Comparison of ENCODE assay signal across 8 cellular contexts in the genomic region with DNA sequence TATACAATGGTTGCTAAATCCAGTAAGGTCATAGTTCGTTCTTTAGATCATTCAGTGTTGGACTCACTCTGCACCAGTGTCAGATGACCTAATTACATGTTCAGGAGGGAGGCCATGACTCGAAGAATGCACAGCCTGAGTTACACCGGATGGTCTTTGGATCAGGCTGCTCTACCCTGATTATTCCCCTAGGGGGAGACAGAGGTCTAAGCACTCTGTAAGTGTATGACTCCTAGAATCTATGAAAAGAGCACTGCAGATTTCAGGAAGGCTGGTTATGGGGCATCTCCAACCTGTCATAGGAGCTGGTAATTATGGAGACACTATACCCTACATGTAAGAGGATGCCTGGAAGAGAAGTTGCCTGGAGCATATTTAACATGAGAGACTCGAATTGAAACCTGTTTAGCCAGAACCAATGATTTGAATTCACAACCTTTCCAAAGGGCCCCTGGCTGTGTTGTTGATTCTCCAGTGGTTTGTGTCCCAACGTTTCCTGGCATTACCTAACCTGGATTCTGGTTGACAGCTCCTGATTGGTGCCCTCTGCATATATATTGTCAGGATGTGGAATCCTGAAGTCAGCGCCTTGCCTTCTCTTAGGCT. TPM values are rescaled to one million over a fixed set of nuclear protein-coding genes. Genes with fewer than 3 reads are reported as not detected.
A peak's percentile ranks its signal among the peaks of the same experiment; 100 is the strongest.
DNase-seq lines count a peak whose midpoint lies in the region; ATAC-seq and TF ChIP-seq lines count a peak whose summit lies in the region.

A gene with protein sequence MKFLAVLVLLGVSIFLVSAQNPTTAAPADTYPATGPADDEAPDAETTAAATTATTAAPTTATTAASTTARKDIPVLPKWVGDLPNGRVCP (plus strand): TSS at position 584 of the 606 bp plus-strand sequence. CDS start 67 bp downstream, outside the sequence.

- peak; percentile 99 for ATAC-seq in HG02885 (IDR thresholded peaks at IDR 0.05; ENCODE audit: poor library complexity, unreplicated experiment)

- H3K27me3 ChIP-seq in ascending aorta: no peaks in the 10 kb centered on the region

- H3K27ac ChIP-seq in ascending aorta: no peak within 1 kb of the TSS

- no peaks in the 10 kb centered on the region for H3K4me1 ChIP-seq in ascending aorta

- peak; percentile 14 to 34 (median 21) for TF ChIP-seq CTCF in ascending aorta (IDR thresholded peaks at IDR 0.05)

- intact Hi-C loops in ascending aorta (cut with DNase I): no loop called here

- peak; percentile 68 for DNase-seq in DMS 273 (lab: John Stamatoyannopoulos, UW; ENCODE audit: unreplicated experiment)
- DNase-seq in DMS 273 treated with DMSO at 0.1 percent for 48 hours (lab: John Stamatoyannopoulos, UW): no peak
- peak; percentile 4 for DNase-seq in NCI-H146 treated with DMSO at 0.1 percent for 48 hours (lab: John Stamatoyannopoulos, UW; ENCODE audit: unreplicated experiment)
- DNase-seq in T-helper 1 cell: peak in 4 of 5 donors; percentile 29 to 77 (median 59)
- peak in 1 of 2 donors; percentile 65 for DNase-seq in ascending aorta (ENCODE audit: low spot score in 2 of 2)
- DNase-seq in iris pigment epithelial cell (ENCODE audit: low read depth): peak; percentile 69
- peak; percentile 51 to 74 for DNase-seq in stimulated activated CD4-positive, alpha-beta T cell treated with anti-CD3 and anti-CD28 coated beads, Interleukin-4, amount 100 ng/mL, for 4 hours

- no peaks in the 10 kb centered on the region for H3K9me3 ChIP-seq in ascending aorta

- H3K36me3 ChIP-seq in ascending aorta: no peaks in the 10 kb centered on the region

- no peak within 1 kb of the TSS for H3K4me3 ChIP-seq in ascending aorta

RNA-seq across cellular contexts. Expression of the gene that starts here (rescaled TPM):
- total RNA-seq in ascending aorta: not detected
